Comparison of ENCODE assay signal across 8 cellular contexts in the genomic region with DNA sequence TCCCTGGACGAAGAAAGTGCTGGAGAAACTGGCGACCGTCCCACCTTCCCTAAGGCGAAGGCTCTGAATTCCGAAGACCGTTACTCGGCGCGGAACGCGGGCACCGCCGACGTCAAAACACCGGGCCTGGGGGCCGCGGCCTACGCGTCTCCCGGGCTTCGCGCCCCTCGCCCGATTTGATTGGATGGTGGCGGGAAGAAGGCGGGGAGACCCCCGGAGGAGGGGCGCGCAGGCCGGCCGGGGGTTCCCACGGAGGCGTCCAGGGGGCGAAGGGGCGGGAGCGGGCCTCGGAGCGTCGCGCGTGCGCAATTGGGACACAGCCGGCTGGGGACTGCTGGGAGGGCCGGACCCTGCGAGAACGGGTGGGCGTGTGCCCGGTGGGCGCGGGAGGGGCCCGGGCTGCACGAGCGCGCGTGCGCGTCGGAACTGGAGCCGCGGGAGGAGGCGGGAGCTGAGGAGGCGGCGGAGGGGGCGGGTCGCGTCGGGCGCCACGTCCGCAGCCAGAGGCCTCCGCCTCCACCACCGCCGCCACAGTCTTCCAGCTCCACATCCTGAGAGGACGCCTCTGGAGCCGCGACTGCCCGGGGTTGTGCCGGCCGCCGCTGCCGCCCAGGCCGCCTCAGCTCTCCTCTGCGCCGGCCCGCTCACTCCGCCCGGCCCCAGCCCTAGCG. TPM values are rescaled to one million over a fixed set of nuclear protein-coding genes. Genes with fewer than 3 reads are reported as not detected.
DNase-seq lines count a peak whose midpoint lies in the region; ATAC-seq and TF ChIP-seq lines count a peak whose summit lies in the region.

A gene (plus strand): TSS at position 531 of the 671 bp plus-strand sequence. CDS start 11,210 bp downstream, outside the sequence.

- TF ChIP-seq CTCF in fibroblast of the aortic adventitia (IDR thresholded peaks at IDR 0.05; ENCODE audit: insufficient read depth, low read length) = peak; percentile 8
- no peak for TF ChIP-seq CTCF in nephron (IDR thresholded peaks at IDR 0.05; ENCODE audit: unreplicated experiment in 3 of 3)

- H4K20me1 ChIP-seq in Karpas-422 (ENCODE audit: insufficient read depth, low read depth, low read length) = no peaks in the 10 kb centered on the region; the same call in 1 of the 2 replicates

- peak; percentile 78 for ATAC-seq in GM21825 (IDR thresholded peaks at IDR 0.05; ENCODE audit: unreplicated experiment)
- ATAC-seq in stimulated activated naive CD8-positive, alpha-beta T cell treated with anti-CD3 and anti-CD28 coated beads, Interleukin-15, Interleukin-2, amounts not matched to agents 100 U/mL and 50 U/mL, for 24 hours = peak; percentile 86

- H3K4me3 ChIP-seq in Karpas-422 (ENCODE audit: low read length) (peak within 1 kb of the TSS; percentile 98), fibroblast of the aortic adventitia (ENCODE audit: low read depth, low read length) (peak within 1 kb of the TSS; percentile 81)

- H3K79me2 ChIP-seq in Karpas-422 (ENCODE audit: low read length) = peaks cover 39% of the 10 kb centered on the region

- H3K27ac ChIP-seq in Karpas-422 (ENCODE audit: low read length) = peak within 1 kb of the TSS; percentile 9; the same call in 1 of the 2 replicates

- peaks cover 30% of the 10 kb centered on the region for H3K4me1 Mint-ChIP-seq in nephron

- peaks cover 8% of the 10 kb centered on the region for H3K36me3 Mint-ChIP-seq in nephron (ENCODE audit: low read depth)

- H3K27me3 ChIP-seq in Karpas-422 (ENCODE audit: low read length) = no peaks in the 10 kb centered on the region

- peak within 1 kb of the TSS; percentile 79 for H3K4me2 ChIP-seq in Karpas-422 (ENCODE audit: low read depth, low read length, poor library complexity, severe bottlenecking)

- no peaks in the 10 kb centered on the region for H3K27me3 Mint-ChIP-seq in nephron (ENCODE audit: low read depth)

- peaks cover 28% of the 10 kb centered on the region for H3K4me1 ChIP-seq in Karpas-422 (ENCODE audit: low read length)

- H3K9me3 Mint-ChIP-seq in nephron = peaks cover 3% of the 10 kb centered on the region

- H3K9me3 ChIP-seq in Karpas-422 (ENCODE audit: low read length) = no peaks in the 10 kb centered on the region

- H2AFZ ChIP-seq in Karpas-422 (ENCODE audit: low read length) = peak within 1 kb of the TSS; percentile 87

- H3K4me3 Mint-ChIP-seq in nephron = peak within 1 kb of the TSS; percentile 98 to 100 (median 99)

- DNase-seq in Daoy (ENCODE audit: low read depth) (peak; percentile 99), Karpas-422 (peak; percentile 97), RPMI8226 (peak; percentile 83), fibroblast of the aortic adventitia (ENCODE audit: low read depth) (peak; percentile 95)
- DNase-seq in activated effector memory CD4-positive, alpha-beta T cell treated with Interleukin-2 at 50 U/mL for 16 hours = peak; percentile 87
- DNase-seq in stimulated activated naive CD8-positive, alpha-beta T cell treated with anti-CD3 and anti-CD28 coated beads, Interleukin-15, Interleukin-2, amounts not matched to agents 100 U/mL and 50 U/mL, for 24 hours = peak; percentile 95

- peak within 1 kb of the TSS; percentile 95 for H3K9ac ChIP-seq in Karpas-422 (ENCODE audit: low read length)

- no peaks in the 10 kb centered on the region for H3K9me2 ChIP-seq in Karpas-422 (replicated peaks; ENCODE audit: insufficient read depth, low read length)

- H3K27ac Mint-ChIP-seq in nephron = peak within 1 kb of the TSS; percentile 93 to 99 (median 98)

- no peaks in the 10 kb centered on the region for H3K36me3 ChIP-seq in Karpas-422 (ENCODE audit: insufficient read depth, low read length)

RNA-seq across cellular contexts. Expression of the gene that starts here (rescaled TPM):
- 56.6 and 58.5 TPM in 2 replicates for total RNA-seq in Daoy (2014; rRNA removed; shearing (Covaris generic))
- total RNA-seq in Karpas-422 (2014; rRNA removed; shearing (Covaris generic); ENCODE audit: low replicate concordance) = 28.0 and 38.5 TPM in 2 replicates
- 136 and 138 TPM in 2 replicates for total RNA-seq in fibroblast of the aortic adventitia (ENCODE audit: low replicate concordance)

Comparison
In these comparisons a context has a peak if more than half of its experiments do, and no peak if none do; other contexts are left out.
1. Peak in every context shown above with its lines: DNase-seq, ATAC-seq, H3K4me3 ChIP-seq and H3K27ac ChIP-seq.